1 cellular context compared by ENCODE assay signal in genomic region chr17:28896491-28896883, GRCh38.
TF ChIP-seq lines count a peak whose summit lies in the region.

No MANE protein-coding gene starts in this region.

TF ChIP-seq in endothelial cell of umbilical vein, 7 proteins besides CTCF, POLR2A, EP300 and RAD21:
- TF ChIP-seq GATA2 (IDR thresholded peaks at IDR 0.05; ENCODE audit: insufficient read depth, insufficient read length, low read depth, low read length) (no peak), EZH2 (IDR thresholded peaks at IDR 0.05; ENCODE audit: borderline replicate concordance, low read depth, low read length, severe bottlenecking) (no peak), POLR2AphosphoS5 (IDR thresholded peaks at IDR 0.05; ENCODE audit: insufficient read depth, low read depth, low read length) (no peak), FOS (IDR thresholded peaks at IDR 0.05; ENCODE audit: borderline replicate concordance, insufficient read depth, low read length) (no peak), JUN (IDR thresholded peaks at IDR 0.05; ENCODE audit: borderline replicate concordance, insufficient read depth, insufficient read length, low read depth) (no peak), MYC (IDR thresholded peaks at IDR 0.05; ENCODE audit: low read depth, low read length) (no peak)
- TF ChIP-seq, protein P1, sequence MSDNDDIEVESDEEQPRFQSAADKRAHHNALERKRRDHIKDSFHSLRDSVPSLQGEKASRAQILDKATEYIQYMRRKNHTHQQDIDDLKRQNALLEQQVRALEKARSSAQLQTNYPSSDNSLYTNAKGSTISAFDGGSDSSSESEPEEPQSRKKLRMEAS (IDR thresholded peaks at IDR 0.05; ENCODE audit: insufficient read depth, insufficient read length) = no peak
